In genomic region chr20:41163821-41164220, GRCh38 we compare ENCODE assay signal across 32 cellular contexts. TPM values are rescaled to one million over a fixed set of nuclear protein-coding genes. Genes with fewer than 3 reads are reported as not detected.
DNase-seq lines count a peak whose midpoint lies in the region; ATAC-seq and TF ChIP-seq lines count a peak whose summit lies in the region.
"Had no signal": no experiment of that assay in that cellular context is flagged by ENCODE, and none has a peak within 500 bp of the region (broad histone marks: within the 10 kb centered on the region; RNA-seq: fewer than 3 reads in every experiment).

No MANE protein-coding gene starts in this region.

- H3K27me3 Mint-ChIP-seq in activated CD8-positive, alpha-beta T cell treated with anti-CD3 and anti-CD28 coated beads for 36 hours = no peaks in the 10 kb centered on the region
- no peaks in the 10 kb centered on the region for H3K27me3 Mint-ChIP-seq in stimulated activated naive CD8-positive, alpha-beta T cell treated with anti-CD3 and anti-CD28 coated beads, Interleukin-15, amount 100 ng/mL, for 72 hours

- no peak overlapping the region for H3K4me3 Mint-ChIP-seq in activated CD8-positive, alpha-beta T cell treated with anti-CD3 and anti-CD28 coated beads for 36 hours
- no peak overlapping the region for H3K4me3 Mint-ChIP-seq in stimulated activated naive CD8-positive, alpha-beta T cell treated with anti-CD3 and anti-CD28 coated beads, Interleukin-15, amount 100 ng/mL, for 72 hours
- H3K4me3 Mint-ChIP-seq: endodermal cell had no signal

- peak overlapping the region; percentile 66 for H3K27ac Mint-ChIP-seq in activated CD8-positive, alpha-beta T cell treated with anti-CD3 and anti-CD28 coated beads for 36 hours
- peak overlapping the region; percentile 70 to 82 for H3K27ac Mint-ChIP-seq in stimulated activated naive CD8-positive, alpha-beta T cell treated with anti-CD3 and anti-CD28 coated beads, Interleukin-15, amount 100 ng/mL, for 72 hours
- H3K27ac Mint-ChIP-seq: endodermal cell had no signal

- DNase-seq in left ventricle myocardium superior (peak; percentile 20), left ventricle myocardium inferior (no peak), dorsolateral prefrontal cortex (no peak), sciatic nerve (ENCODE audit: low spot score) (no peak), COR-L47 (lab: John Stamatoyannopoulos, UW) (no peak)
- DNase-seq in activated CD8-positive, alpha-beta T cell treated with anti-CD3 and anti-CD28 coated beads for 36 hours = no peak
- DNase-seq in stimulated activated naive CD8-positive, alpha-beta T cell treated with anti-CD3 and anti-CD28 coated beads, Interleukin-15, amount 100 ng/mL, for 72 hours = no peak
- DNase-seq: ACHN; activated CD8-positive, alpha-beta memory T cell treated with anti-CD3 and anti-CD28 coated beads for 24 hours; activated T-cell treated with anti-CD3 and anti-CD28 coated beads, Interleukin-2, amount 50 U/mL, for 1 hour; BE2C; Caco-2; DMS53; endodermal cell; H7; head of caudate nucleus; islet precursor cell; Kasumi-1; NCI-H1417 treated with DMSO at 0.1 percent for 48 hours; NCI-H2081; NCI-H2227 treated with DMSO at 0.1 percent for 48 hours; NCI-H526 treated with DMSO at 0.1 percent for 48 hours; occipital lobe; PC-9; SK-N-SH; stimulated activated CD4-positive, alpha-beta T cell treated with anti-CD3 and anti-CD28 coated beads, Interleukin-4, amount 100 ng/mL, for 4 hours; upper lobe of left lung had no signal

- H3K27me3 ChIP-seq in left ventricle myocardium inferior (ENCODE audit: low read depth) (no peaks in the 10 kb centered on the region), dorsolateral prefrontal cortex (no peaks in the 10 kb centered on the region)
- H3K27me3 ChIP-seq: ascending aorta, BE2C, upper lobe of left lung had no signal

- peaks cover 87% of the 10 kb centered on the region for H3K36me3 ChIP-seq in left ventricle myocardium inferior

- POLR2A ChIA-PET in activated CD8-positive, alpha-beta T cell treated with anti-CD3 and anti-CD28 coated beads for 36 hours (lab: Charles Lee) = interaction anchor here (0.7 to 17.5 kb wide), 3 partner anchors 9 to 23 kb away, joined by 3 to 361 read pairs (median 3); partner anchors contain the start of gene PLCG1

- H3K4me3 ChIP-seq in left ventricle myocardium inferior (no peak overlapping the region), dorsolateral prefrontal cortex (no peak overlapping the region)
- H3K4me3 ChIP-seq: ascending aorta, PC-9, upper lobe of left lung had no signal

- peaks cover 85% of the 10 kb centered on the region for H3K36me3 Mint-ChIP-seq in activated CD8-positive, alpha-beta T cell treated with anti-CD3 and anti-CD28 coated beads for 36 hours (ENCODE audit: low read depth)

- intact Hi-C loops in left ventricle myocardium superior (cut with micrococcal nuclease) = no loop called here
- intact Hi-C loops in left ventricle myocardium inferior (cut with micrococcal nuclease) = no loop called here
- intact Hi-C loops in activated CD8-positive, alpha-beta T cell treated with anti-CD3 and anti-CD28 coated beads for 36 hours (cut with micrococcal nuclease) = no loop called here
- intact Hi-C loops in dorsolateral prefrontal cortex (cut with DNase I) = loop anchor here in 1 of 2 donors (10.0 kb wide), 1 partner anchor 251 kb away; no protein-coding TSS in a partner anchor
- intact Hi-C loops in sciatic nerve (cut with DNase I) = no loop called here

- no peak for ATAC-seq in left ventricle myocardium superior
- no peak for ATAC-seq in activated CD8-positive, alpha-beta T cell treated with anti-CD3 and anti-CD28 coated beads for 36 hours
- no peak for ATAC-seq in stimulated activated naive CD8-positive, alpha-beta T cell treated with anti-CD3 and anti-CD28 coated beads, Interleukin-15, amount 100 ng/mL, for 72 hours
- ATAC-seq in GM19397 (IDR thresholded peaks at IDR 0.05; ENCODE audit: unreplicated experiment) = no peak
- no peak for ATAC-seq in sciatic nerve
- ATAC-seq: esophagus mucosa, HepG2, Right ventricle myocardium inferior had no signal

- no peak for TF ChIP-seq CTCF in left ventricle myocardium inferior (IDR thresholded peaks at IDR 0.05; ENCODE audit: borderline replicate concordance)
- no peak for TF ChIP-seq CTCF in activated CD8-positive, alpha-beta T cell treated with anti-CD3 and anti-CD28 coated beads for 36 hours (IDR thresholded peaks at IDR 0.05)
- no peak for TF ChIP-seq CTCF in dorsolateral prefrontal cortex (IDR thresholded peaks at IDR 0.05 in 54 of 56, conservative IDR thresholded peaks at IDR 0.05 in 2 of 56; ENCODE audit: low read depth in 1 of 56, partially characterized antibody in 56 of 56)

- no peaks in the 10 kb centered on the region for H3K9me3 ChIP-seq in left ventricle myocardium inferior (replicated peaks)
- H3K9me3 ChIP-seq: ascending aorta, BE2C, Caco-2, SK-N-SH, upper lobe of left lung had no signal

- H3K9me3 Mint-ChIP-seq in activated CD8-positive, alpha-beta T cell treated with anti-CD3 and anti-CD28 coated beads for 36 hours = no peaks in the 10 kb centered on the region
- H3K9me3 Mint-ChIP-seq in stimulated activated naive CD8-positive, alpha-beta T cell treated with anti-CD3 and anti-CD28 coated beads, Interleukin-15, amount 100 ng/mL, for 72 hours = no peaks in the 10 kb centered on the region
- H3K9me3 Mint-ChIP-seq: endodermal cell had no signal

- H3K4me1 Mint-ChIP-seq in activated CD8-positive, alpha-beta T cell treated with anti-CD3 and anti-CD28 coated beads for 36 hours (ENCODE audit: low read depth) = peaks cover 78% of the 10 kb centered on the region
- peaks cover 98% of the 10 kb centered on the region for H3K4me1 Mint-ChIP-seq in stimulated activated naive CD8-positive, alpha-beta T cell treated with anti-CD3 and anti-CD28 coated beads, Interleukin-15, amount 100 ng/mL, for 72 hours
- H3K4me1 Mint-ChIP-seq: endodermal cell had no signal

- peaks cover 32% of the 10 kb centered on the region for H3K4me1 ChIP-seq in left ventricle myocardium inferior
- H3K4me1 ChIP-seq: BE2C had no signal

- CTCF ChIA-PET in activated CD8-positive, alpha-beta T cell treated with anti-CD3 and anti-CD28 coated beads for 36 hours (lab: Charles Lee) = interaction anchor here (0.6 to 6.6 kb wide), 3 partner anchors 9 to 177 kb away, joined by 3 to 29 read pairs (median 13); partner anchors contain the start of gene LPIN3

- H3K27ac ChIP-seq in left ventricle myocardium inferior (replicated peaks) (no peak overlapping the region), dorsolateral prefrontal cortex (peak overlapping the region in 39 of 59 donors; percentile 1 to 96 (median 67))
- H3K27ac ChIP-seq: PC-9, upper lobe of left lung had no signal

RNA-seq across cellular contexts. Expression of gene PLCG1, which starts 26.5 kb away (rescaled TPM):
- total RNA-seq in left ventricle myocardium superior = 56.5 TPM
- total RNA-seq in left ventricle myocardium inferior = 46.1 TPM
- total RNA-seq in activated CD8-positive, alpha-beta T cell treated with anti-CD3 and anti-CD28 coated beads for 36 hours = 100 to 1,000 TPM; 259 to 260 TPM
- total RNA-seq in dorsolateral prefrontal cortex = 100 to 1,000 TPM; 110 to 346 (median 179) TPM
- 148 TPM for total RNA-seq in sciatic nerve
